ENCODE assay signal across 8 cellular contexts in the genomic region with DNA sequence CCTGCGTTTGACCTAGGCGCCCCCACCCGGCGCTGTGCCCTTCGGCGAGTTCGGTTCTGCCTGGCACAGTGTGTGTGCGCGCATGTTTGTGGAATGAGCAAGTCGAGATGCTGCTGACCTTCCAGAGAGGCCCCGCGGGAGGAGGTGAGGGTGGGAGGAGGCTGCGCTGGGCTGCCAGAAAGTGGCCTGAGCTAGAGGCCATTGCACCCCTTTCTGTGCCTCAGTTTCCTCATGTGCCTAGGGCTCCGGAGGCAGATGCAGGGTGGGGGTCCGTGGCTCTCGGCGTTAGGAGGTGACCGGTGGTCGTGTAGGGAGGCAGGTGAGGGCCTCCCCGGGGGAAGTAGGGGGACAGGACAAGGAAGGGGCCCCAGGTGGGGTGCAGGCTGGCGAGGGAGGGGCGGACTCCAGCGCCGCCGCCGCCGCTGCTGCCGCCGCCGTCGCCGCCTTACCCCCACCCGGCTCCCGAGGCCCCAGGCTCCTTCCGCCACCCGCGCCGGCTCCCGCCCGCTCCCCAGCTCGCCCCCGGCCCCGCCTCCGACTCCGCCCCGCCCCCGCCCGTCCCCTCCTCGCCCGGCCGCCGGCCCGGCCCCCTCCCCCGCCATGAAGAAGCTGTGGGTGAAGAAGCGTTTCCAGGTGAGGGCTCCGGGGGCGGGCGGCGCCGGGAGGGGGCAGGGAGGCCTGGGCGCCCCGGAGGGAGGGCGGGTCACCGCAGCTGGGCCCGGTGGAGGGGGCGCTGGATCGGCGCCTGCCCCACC. TPM values are rescaled to one million over a fixed set of nuclear protein-coding genes. Genes with fewer than 3 reads are reported as not detected.
DNase-seq lines count a peak whose midpoint lies in the region; ATAC-seq and TF ChIP-seq lines count a peak whose summit lies in the region.

No MANE protein-coding gene starts in this region.

- intact Hi-C loops in left cardiac atrium (cut with DNase I), result no loop called here

- peaks cover 36% of the 10 kb centered on the region for H3K27me3 Mint-ChIP-seq in H9 (ENCODE audit: low read depth)

- H3K23me2 ChIP-seq in H9 (ENCODE audit: insufficient read length, low read depth, low read length, poor library complexity, severe bottlenecking), result peaks cover 3% of the 10 kb centered on the region

- H3K27me3 ChIP-seq in H9 (ENCODE audit: insufficient read depth, low read length), result peaks cover 5% of the 10 kb centered on the region; the same call in 1 of the 2 replicates
- H3K27me3 ChIP-seq in Peyer's patch, result peaks cover 0 to 5% of the 10 kb centered on the region in 2 donors

- H3K9ac ChIP-seq in H9 (ENCODE audit: extremely low read depth, insufficient read length, low read length), result no peak overlapping the region

- H2AK5ac ChIP-seq in H9 (ENCODE audit: insufficient read length, low read length), result no peak overlapping the region

- no peak overlapping the region for H4K91ac ChIP-seq in H9 (ENCODE audit: insufficient read length, low read depth, low read length)

- no peak for TF ChIP-seq POLR2A in Peyer's patch (IDR thresholded peaks at IDR 0.05)

- H3K9me3 Mint-ChIP-seq in H9, result no peaks in the 10 kb centered on the region

- H3K4me3 Mint-ChIP-seq in H9, result peak overlapping the region; percentile 74 to 88

- no peak overlapping the region for H3K27ac Mint-ChIP-seq in H9

- H3K18ac ChIP-seq in H9 (ENCODE audit: insufficient read length, low read depth, low read length), result no peak overlapping the region

- no peak overlapping the region for H4K8ac ChIP-seq in H9 (replicated peaks; ENCODE audit: insufficient read length, low read depth, low read length)

- peak; percentile 68 to 71 for ATAC-seq in left cardiac atrium
- no peak for ATAC-seq in GM19328 (IDR thresholded peaks at IDR 0.05; ENCODE audit: unreplicated experiment)
- no peak for ATAC-seq in GM21515 (IDR thresholded peaks at IDR 0.05; ENCODE audit: unreplicated experiment)

- H3K36me3 Mint-ChIP-seq in H9 (ENCODE audit: insufficient read depth in 1 of 3, low read depth in 3 of 3), result peaks cover 0 to 3% (median 3%) of the 10 kb centered on the region in 3 experiments; a peak in 2 of 7 replicates

- no peak overlapping the region for H3K23ac ChIP-seq in H9 (ENCODE audit: insufficient read length, low read depth, low read length)

- no peak overlapping the region for H3K56ac ChIP-seq in H9 (ENCODE audit: insufficient read length, low read depth, low read length)

- no peak overlapping the region for H3K14ac ChIP-seq in H9 (ENCODE audit: insufficient read depth, low read length)

- no peak overlapping the region for H3T11ph ChIP-seq in H9 (ENCODE audit: low read length)

- no peak overlapping the region for H2BK5ac ChIP-seq in H9 (ENCODE audit: insufficient read length, low read length)

- H2BK20ac ChIP-seq in H9 (ENCODE audit: low read depth, low read length, poor library complexity, severe bottlenecking), result no peak overlapping the region

- H3K79me1 ChIP-seq in H9 (ENCODE audit: insufficient read depth, low read depth, low read length, poor library complexity, severe bottlenecking), result no peaks in the 10 kb centered on the region

- no peak for TF ChIP-seq CTCF in H9 (conservative IDR thresholded peaks at IDR 0.05)
- TF ChIP-seq CTCF in Peyer's patch (IDR thresholded peaks at IDR 0.05), result no peak
- no peak for TF ChIP-seq CTCF in retinal pigment epithelial cell (conservative IDR thresholded peaks at IDR 0.05; ENCODE audit: low read depth, low read length)

- H3K79me2 ChIP-seq in H9 (ENCODE audit: insufficient read depth, low read length), result no peaks in the 10 kb centered on the region

- no peak overlapping the region for H3K27ac ChIP-seq in H9 (ENCODE audit: insufficient read length, low read depth, low read length)
- H3K27ac ChIP-seq in Peyer's patch, result peak overlapping the region in 3 of 4 donors; percentile 31 to 86 (median 55)

- H3K4me1 ChIP-seq in H9 (ENCODE audit: insufficient read depth, low read length) (no peaks in the 10 kb centered on the region; the same call in 1 of the 2 replicates), Peyer's patch (peaks cover 0 to 12% (median 2%) of the 10 kb centered on the region in 4 donors)

- H3K4me3 ChIP-seq in Peyer's patch, result peak overlapping the region; percentile 41 to 66 (median 62)
- peak overlapping the region; percentile 51 for H3K4me3 ChIP-seq in retinal pigment epithelial cell (ENCODE audit: low read length)

- no peak overlapping the region for H4K5ac ChIP-seq in H9 (ENCODE audit: insufficient read length, low read depth, low read length)

- H2BK12ac ChIP-seq in H9 (ENCODE audit: insufficient read length, low read depth, low read length), result no peak overlapping the region

- H2BK120ac ChIP-seq in H9 (ENCODE audit: low read depth, low read length, poor library complexity, severe bottlenecking), result no peak overlapping the region

- peaks cover 26 to 34% of the 10 kb centered on the region in 2 experiments for H3K4me1 Mint-ChIP-seq in H9

- no peak overlapping the region for H3K4ac ChIP-seq in H9 (ENCODE audit: low read depth, low read length)

- H3K36me3 ChIP-seq in Peyer's patch, result no peaks in the 10 kb centered on the region

- DNase-seq in H9 (peak; percentile 64), Peyer's patch (peak; percentile 31 to 60 (median 60)), left cardiac atrium (peak; percentile 60), retinal pigment epithelial cell (ENCODE audit: low read depth) (no peak), GM19238 (ENCODE audit: insufficient read length, low spot score) (no peak)
- peak; percentile 29 for DNase-seq in activated naive CD8-positive, alpha-beta T cell treated with anti-CD3 and anti-CD28 coated beads, Interleukin-2, amount 50 U/mL, for 16 hours (ENCODE audit: low read depth, low spot score)

- no peak overlapping the region for H2BK15ac ChIP-seq in H9 (ENCODE audit: low read depth, low read length)

- WGBS in H9 (ENCODE audit: extremely low coverage, insufficient read length, low lambda C conversion rate), result no CpG with 5 or more reads among the region's 68 CpGs

- H3K9me3 ChIP-seq in H9 (ENCODE audit: control insufficient read depth, low read depth, low read length), result no peaks in the 10 kb centered on the region
- no peaks in the 10 kb centered on the region for H3K9me3 ChIP-seq in Peyer's patch

- H3K4me2 ChIP-seq in H9 (ENCODE audit: insufficient read depth, insufficient read length, low read length), result peak overlapping the region; percentile 76

- no peak overlapping the region for H2AFZ ChIP-seq in H9 (ENCODE audit: low read length)

- H4K20me1 ChIP-seq in H9 (ENCODE audit: control insufficient read depth, insufficient read depth, insufficient read length), result no peaks in the 10 kb centered on the region

RNA-seq across cellular contexts. Expression of gene SPEG, which starts 7.0 kb away (rescaled TPM):
- total RNA-seq in H9 (2021) (23.7 and 25.2 TPM in 2 replicates), Peyer's patch (10 to 100 TPM in 2 of 4 donors, 1 to 10 TPM in 2; 3.2 to 49.5 (median 10.2) TPM), left cardiac atrium (10 to 100 TPM; 94.6 to 94.9 TPM)

RNA-seq across cellular contexts. Expression of gene DES, which starts 23.5 kb away (rescaled TPM):
- total RNA-seq in H9 (2021) (3.0 and 4.6 TPM in 2 replicates), Peyer's patch (100 to 1,000 TPM in 2 of 4 donors, 10 to 100 TPM in 2; 82.0 to 574 (median 112) TPM), left cardiac atrium (1,000 to 10,000 TPM; 5,895 to 7,519 TPM)

RNA-seq across cellular contexts. Expression of gene DNPEP, which starts 53.9 kb away (rescaled TPM):
- 60.9 and 63.5 TPM in 2 replicates for total RNA-seq in H9 (2021)
- total RNA-seq in Peyer's patch, result 100 to 1,000 TPM in 3 of 4 donors, 10 to 100 TPM in 1; 90.8 to 180 (median 177) TPM
- 10 to 100 TPM; 52.6 to 70.5 TPM for total RNA-seq in left cardiac atrium

RNA-seq across cellular contexts. Expression of gene GMPPA, which starts 57.1 kb away (rescaled TPM):
- total RNA-seq in H9 (2021), result 32.0 and 34.5 TPM in 2 replicates
- total RNA-seq in Peyer's patch, result 10 to 100 TPM; 35.0 to 69.6 (median 38.9) TPM
- 10 to 100 TPM; 29.0 to 30.0 TPM for total RNA-seq in left cardiac atrium

Comparison
In these comparisons a context has a peak if more than half of its experiments do, and no peak if none do; other contexts are left out.
1. DNase-seq: peak in H9 (single experiment), Peyer's patch (3 of 3), activated naive CD8-positive, alpha-beta T cell treated with anti-CD3 and anti-CD28 coated beads, Interleukin-2, amount 50 U/mL, for 16 hours (single experiment) and left cardiac atrium (single experiment); none in retinal pigment epithelial cell (single experiment) and GM19238 (single experiment).
2. ATAC-seq: peak in left cardiac atrium (2 of 2); none in GM19328 (single experiment) and GM21515 (single experiment).
3. RNA of gene DES, which starts 23.5 kb away (total RNA-seq): 5,895 to 7,519 TPM in left cardiac atrium and 82.0 to 574 TPM in Peyer's patch; 3.0 to 4.6 TPM in H9; every median in the first group is over 10 times any median in the second.